ENCODE assay signal across 1 cellular context in the genomic region with DNA sequence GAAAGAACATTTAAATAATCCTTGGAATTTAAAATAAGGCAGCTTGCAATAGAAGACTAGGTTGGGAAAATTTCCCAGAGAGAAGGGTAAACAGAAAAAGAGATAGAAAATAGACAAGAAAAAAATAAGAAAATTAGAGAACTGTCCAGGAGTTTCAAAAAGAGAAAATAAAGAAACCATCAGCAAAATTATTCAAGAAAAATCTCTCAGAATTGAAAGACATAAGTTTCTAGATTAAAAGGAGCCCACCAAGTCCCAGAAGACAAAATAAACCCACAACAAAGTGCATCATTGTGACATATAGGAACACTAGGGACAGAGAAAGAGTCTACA.
TF ChIP-seq lines count a peak whose summit lies in the region.

No MANE protein-coding gene starts in this region.

TF ChIP-seq in endothelial cell of umbilical vein, 7 proteins besides CTCF, POLR2A, EP300 and RAD21:
- TF ChIP-seq POLR2AphosphoS5 (IDR thresholded peaks at IDR 0.05; ENCODE audit: insufficient read depth, low read depth, low read length), result no peak
- no peak for TF ChIP-seq MYC (IDR thresholded peaks at IDR 0.05; ENCODE audit: low read depth, low read length)
- no peak for TF ChIP-seq EZH2 (IDR thresholded peaks at IDR 0.05; ENCODE audit: borderline replicate concordance, low read depth, low read length, severe bottlenecking)
- TF ChIP-seq JUN (IDR thresholded peaks at IDR 0.05; ENCODE audit: borderline replicate concordance, insufficient read depth, insufficient read length, low read depth), result no peak
- TF ChIP-seq FOS (IDR thresholded peaks at IDR 0.05; ENCODE audit: borderline replicate concordance, insufficient read depth, low read length), result no peak
- TF ChIP-seq, protein P1, sequence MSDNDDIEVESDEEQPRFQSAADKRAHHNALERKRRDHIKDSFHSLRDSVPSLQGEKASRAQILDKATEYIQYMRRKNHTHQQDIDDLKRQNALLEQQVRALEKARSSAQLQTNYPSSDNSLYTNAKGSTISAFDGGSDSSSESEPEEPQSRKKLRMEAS (IDR thresholded peaks at IDR 0.05; ENCODE audit: insufficient read depth, insufficient read length), result no peak
- TF ChIP-seq GATA2 (IDR thresholded peaks at IDR 0.05; ENCODE audit: insufficient read depth, insufficient read length, low read depth, low read length), result no peak
TF ChIP-seq in endothelial cell of umbilical vein: peak in this region for 0.
